In the genomic region with DNA sequence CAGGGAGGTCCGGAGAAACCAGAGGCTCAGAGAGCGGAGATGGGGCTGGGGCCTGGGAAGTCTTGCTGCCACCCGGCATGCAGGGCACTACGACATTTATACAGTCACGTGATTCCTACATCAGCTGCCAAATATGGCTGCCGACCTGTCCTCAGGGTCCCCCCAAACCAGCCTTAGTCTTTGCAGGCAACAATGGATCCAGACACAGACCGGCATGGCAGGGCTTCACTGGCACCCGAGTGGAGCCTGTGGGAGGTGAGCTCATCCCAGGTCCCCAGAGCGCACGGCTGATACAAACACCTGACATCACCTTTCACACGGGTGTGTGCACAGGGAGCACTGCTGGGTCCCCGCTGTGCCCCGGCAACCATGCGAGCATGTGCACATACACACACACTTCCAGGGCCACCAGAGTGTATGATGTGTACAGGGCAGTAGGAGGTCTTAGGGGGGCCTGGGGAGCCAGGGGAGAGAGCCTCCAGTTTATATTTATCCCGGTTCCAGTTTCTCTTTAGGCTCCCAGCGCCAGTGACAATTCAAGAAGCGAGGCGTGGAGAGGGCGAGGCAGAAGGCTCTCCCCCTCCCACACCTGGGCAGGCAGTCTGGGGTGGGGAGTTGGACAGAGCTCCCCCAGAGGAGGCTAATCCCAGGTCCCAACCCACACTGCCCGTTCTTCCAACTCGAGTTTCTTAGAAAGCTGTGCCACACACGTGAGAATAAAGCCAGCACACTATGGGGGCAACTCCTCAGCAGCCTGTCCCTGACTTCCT, we compare ENCODE assay signal across 7 cellular contexts. TPM values are rescaled to one million over a fixed set of nuclear protein-coding genes. Genes with fewer than 3 reads are reported as not detected.
A peak's percentile ranks its signal among the peaks of the same experiment; 100 is the strongest.
DNase-seq lines count a peak whose midpoint lies in the region; ATAC-seq and TF ChIP-seq lines count a peak whose summit lies in the region.

No MANE protein-coding gene starts in this region.

- H3K23me2 ChIP-seq in H9 (ENCODE audit: insufficient read length, low read depth, low read length, poor library complexity, severe bottlenecking) = peaks cover 16% of the 10 kb centered on the region

- CTCF ChIA-PET in activated CD4-positive, alpha-beta memory T cell treated with anti-CD3 and anti-CD28 coated beads for 36 hours (lab: Charles Lee) = interaction anchor here (0.5 to 8.3 kb wide), 4 partner anchors 10 to 251 kb away, joined by 3 to 72 read pairs (median 4); partner anchors contain the start of gene ANKRD39

- H2BK15ac ChIP-seq in H9 (ENCODE audit: low read depth, low read length) = no peak overlapping the region

- H3K36me3 Mint-ChIP-seq in H9 (ENCODE audit: insufficient read depth in 1 of 3, low read depth in 3 of 3) = peaks cover 16 to 47% (median 46%) of the 10 kb centered on the region in 3 experiments
- peaks cover 12% of the 10 kb centered on the region for H3K36me3 Mint-ChIP-seq in activated CD4-positive, alpha-beta memory T cell treated with anti-CD3 and anti-CD28 coated beads for 36 hours
- H3K36me3 Mint-ChIP-seq in glutamatergic neuron (ENCODE audit: unreplicated experiment) = no peaks in the 10 kb centered on the region
- peaks cover 47% of the 10 kb centered on the region for H3K36me3 Mint-ChIP-seq in stimulated activated effector memory CD8-positive, alpha-beta T cell treated with anti-CD3 and anti-CD28 coated beads, Interleukin-12 subunit alpha, Interleukin-12 subunit beta, amount 100 ng/mL, for 72 hours

- POLR2A ChIA-PET in activated CD4-positive, alpha-beta memory T cell treated with anti-CD3 and anti-CD28 coated beads for 36 hours (lab: Charles Lee) = interaction anchor here (1.7 kb wide), 1 partner anchor 9 kb away, joined by 6 read pairs; the partner anchor contains the start of gene ANKRD39

- H4K5ac ChIP-seq in H9 (ENCODE audit: insufficient read length, low read depth, low read length) = no peak overlapping the region

- H2BK5ac ChIP-seq in H9 (ENCODE audit: insufficient read length, low read length) = no peak overlapping the region

- H3K4me1 Mint-ChIP-seq in H9 = peaks cover 15 to 17% of the 10 kb centered on the region in 2 experiments
- H3K4me1 Mint-ChIP-seq in activated CD4-positive, alpha-beta memory T cell treated with anti-CD3 and anti-CD28 coated beads for 36 hours (ENCODE audit: low read depth) = peaks cover 20% of the 10 kb centered on the region
- peaks cover 16% of the 10 kb centered on the region for H3K4me1 Mint-ChIP-seq in glutamatergic neuron (ENCODE audit: low read depth, unreplicated experiment)
- peaks cover 31% of the 10 kb centered on the region for H3K4me1 Mint-ChIP-seq in stimulated activated effector memory CD8-positive, alpha-beta T cell treated with anti-CD3 and anti-CD28 coated beads, Interleukin-12 subunit alpha, Interleukin-12 subunit beta, amount 100 ng/mL, for 72 hours

- no peak overlapping the region for H3K4ac ChIP-seq in H9 (ENCODE audit: low read depth, low read length)

- H3K79me2 ChIP-seq in H9 (ENCODE audit: insufficient read depth, low read length) = peaks cover 10% of the 10 kb centered on the region; the same call in 1 of the 2 replicates

- no peak for DNase-seq in H9
- DNase-seq in activated CD4-positive, alpha-beta memory T cell treated with anti-CD3 and anti-CD28 coated beads for 36 hours = no peak
- DNase-seq in glutamatergic neuron = no peak
- DNase-seq in stimulated activated effector memory CD8-positive, alpha-beta T cell treated with anti-CD3 and anti-CD28 coated beads, Interleukin-12 subunit alpha, Interleukin-12 subunit beta, amount 100 ng/mL, for 72 hours (ENCODE audit: low spot score in 2 of 2) = no peak
- DNase-seq in activated effector memory CD4-positive, alpha-beta T cell treated with Interleukin-2 at 50 U/mL for 16 hours = no peak
- DNase-seq in H4 (ENCODE audit: low spot score) = no peak
- DNase-seq in OCI-M1 (lab: John Stamatoyannopoulos, UW) = no peak

- peak overlapping the region; percentile 70 for H3K4me2 ChIP-seq in H9 (ENCODE audit: insufficient read depth, insufficient read length, low read length)

- no peak overlapping the region for H2BK20ac ChIP-seq in H9 (ENCODE audit: low read depth, low read length, poor library complexity, severe bottlenecking)

- no peak for ATAC-seq in stimulated activated effector memory CD8-positive, alpha-beta T cell treated with anti-CD3 and anti-CD28 coated beads, Interleukin-12 subunit alpha, Interleukin-12 subunit beta, amount 100 ng/mL, for 72 hours

- no peak overlapping the region for H3K23ac ChIP-seq in H9 (ENCODE audit: insufficient read length, low read depth, low read length)

- H4K8ac ChIP-seq in H9 (replicated peaks; ENCODE audit: insufficient read length, low read depth, low read length) = no peak overlapping the region

- 0 out of 2 replicates have a peak, but pooled peaks cover 3% of the 10 kb centered on the region for H3K4me1 ChIP-seq in H9 (ENCODE audit: insufficient read depth, low read length)

- H2BK120ac ChIP-seq in H9 (ENCODE audit: low read depth, low read length, poor library complexity, severe bottlenecking) = no peak overlapping the region

- H3K14ac ChIP-seq in H9 (ENCODE audit: insufficient read depth, low read length) = peak overlapping the region; percentile 96; the same call in 1 of the 2 replicates

- no peak overlapping the region for H4K91ac ChIP-seq in H9 (ENCODE audit: insufficient read length, low read depth, low read length)

- H3K27ac Mint-ChIP-seq in H9 = peak overlapping the region; percentile 57 to 85 (median 80); a peak in 3 of 7 replicates
- peak overlapping the region; percentile 76 for H3K27ac Mint-ChIP-seq in activated CD4-positive, alpha-beta memory T cell treated with anti-CD3 and anti-CD28 coated beads for 36 hours
- H3K27ac Mint-ChIP-seq in glutamatergic neuron (ENCODE audit: unreplicated experiment) = peak overlapping the region; percentile 93
- peak overlapping the region; percentile 88 for H3K27ac Mint-ChIP-seq in stimulated activated effector memory CD8-positive, alpha-beta T cell treated with anti-CD3 and anti-CD28 coated beads, Interleukin-12 subunit alpha, Interleukin-12 subunit beta, amount 100 ng/mL, for 72 hours

- H2AFZ ChIP-seq in H9 (ENCODE audit: low read length) = no peak overlapping the region

- no peak overlapping the region for H3T11ph ChIP-seq in H9 (ENCODE audit: low read length)

- intact Hi-C loops in activated CD4-positive, alpha-beta memory T cell treated with anti-CD3 and anti-CD28 coated beads for 36 hours (cut with micrococcal nuclease) = no loop called here

- H3K27me3 ChIP-seq in H9 (ENCODE audit: insufficient read depth, low read length) = no peaks in the 10 kb centered on the region

- H3K18ac ChIP-seq in H9 (ENCODE audit: insufficient read length, low read depth, low read length) = no peak overlapping the region

- peak overlapping the region; percentile 85 to 88 for H3K4me3 Mint-ChIP-seq in H9
- H3K4me3 Mint-ChIP-seq in activated CD4-positive, alpha-beta memory T cell treated with anti-CD3 and anti-CD28 coated beads for 36 hours = peak overlapping the region; percentile 79
- peak overlapping the region; percentile 88 for H3K4me3 Mint-ChIP-seq in glutamatergic neuron (ENCODE audit: unreplicated experiment)
- peak overlapping the region; percentile 81 for H3K4me3 Mint-ChIP-seq in stimulated activated effector memory CD8-positive, alpha-beta T cell treated with anti-CD3 and anti-CD28 coated beads, Interleukin-12 subunit alpha, Interleukin-12 subunit beta, amount 100 ng/mL, for 72 hours

- no peak overlapping the region for H2BK12ac ChIP-seq in H9 (ENCODE audit: insufficient read length, low read depth, low read length)

- no peaks in the 10 kb centered on the region for H4K20me1 ChIP-seq in H9 (ENCODE audit: control insufficient read depth, insufficient read depth, insufficient read length)

- TF ChIP-seq CTCF in H9 (conservative IDR thresholded peaks at IDR 0.05) = no peak
- no peak for TF ChIP-seq CTCF in glutamatergic neuron (IDR thresholded peaks at IDR 0.05; ENCODE audit: partially characterized antibody, unreplicated experiment)

- no peaks in the 10 kb centered on the region for H3K9me3 ChIP-seq in H9 (ENCODE audit: control insufficient read depth, low read depth, low read length)

- H3K27me3 Mint-ChIP-seq in H9 (ENCODE audit: low read depth) (no peaks in the 10 kb centered on the region; the same call in 1 of the 2 replicates), glutamatergic neuron (ENCODE audit: unreplicated experiment) (peaks cover 14% of the 10 kb centered on the region)
- peaks cover 2% of the 10 kb centered on the region for H3K27me3 Mint-ChIP-seq in activated CD4-positive, alpha-beta memory T cell treated with anti-CD3 and anti-CD28 coated beads for 36 hours

- no peak overlapping the region for H3K56ac ChIP-seq in H9 (ENCODE audit: insufficient read length, low read depth, low read length)

- H2AK5ac ChIP-seq in H9 (ENCODE audit: insufficient read length, low read length) = no peak overlapping the region

- no CpG with 5 or more reads among the region's 22 CpGs for WGBS in H9 (ENCODE audit: extremely low coverage, insufficient read length, low lambda C conversion rate)

- H3K79me1 ChIP-seq in H9 (ENCODE audit: insufficient read depth, low read depth, low read length, poor library complexity, severe bottlenecking) = peaks cover 10% of the 10 kb centered on the region

- H3K27ac ChIP-seq in H9 (ENCODE audit: insufficient read length, low read depth, low read length) = no peak overlapping the region

- peak overlapping the region; percentile 77 for H3K9ac ChIP-seq in H9 (ENCODE audit: extremely low read depth, insufficient read length, low read length)

- H3K9me3 Mint-ChIP-seq in H9 = no peaks in the 10 kb centered on the region
- H3K9me3 Mint-ChIP-seq in activated CD4-positive, alpha-beta memory T cell treated with anti-CD3 and anti-CD28 coated beads for 36 hours = no peaks in the 10 kb centered on the region
- peaks cover 9% of the 10 kb centered on the region for H3K9me3 Mint-ChIP-seq in glutamatergic neuron (ENCODE audit: unreplicated experiment)
- no peaks in the 10 kb centered on the region for H3K9me3 Mint-ChIP-seq in stimulated activated effector memory CD8-positive, alpha-beta T cell treated with anti-CD3 and anti-CD28 coated beads, Interleukin-12 subunit alpha, Interleukin-12 subunit beta, amount 100 ng/mL, for 72 hours

RNA-seq across cellular contexts. Expression of gene SEMA4C, which starts 2.7 kb away (rescaled TPM):
- 81.6 and 87.2 TPM in 2 replicates for total RNA-seq in H9 (2021)
- 10 to 100 TPM; 13.9 to 18.8 TPM for total RNA-seq in activated CD4-positive, alpha-beta memory T cell treated with anti-CD3 and anti-CD28 coated beads for 36 hours
- 119 TPM for total RNA-seq in glutamatergic neuron (ENCODE audit: unreplicated experiment)
- 15.9 and 18.0 TPM in 2 replicates for total RNA-seq in H4 (2014; rRNA removed; shearing (Covaris generic))

RNA-seq across cellular contexts. Expression of gene ANKRD39, which starts 9.4 kb away (rescaled TPM):
- total RNA-seq in H9 (2021) (13.0 and 13.9 TPM in 2 replicates), glutamatergic neuron (ENCODE audit: unreplicated experiment) (25.7 TPM)
- total RNA-seq in activated CD4-positive, alpha-beta memory T cell treated with anti-CD3 and anti-CD28 coated beads for 36 hours = 10 to 100 TPM; 29.0 to 35.1 TPM
- total RNA-seq in H4 (2014; rRNA removed; shearing (Covaris generic)) = 11.0 and 17.7 TPM in 2 replicates

RNA-seq across cellular contexts. Expression of gene ANKRD23, which starts 23.4 kb away (rescaled TPM):
- total RNA-seq in H9 (2021) = 2.3 and 2.4 TPM in 2 replicates
- total RNA-seq in activated CD4-positive, alpha-beta memory T cell treated with anti-CD3 and anti-CD28 coated beads for 36 hours = 1 to 10 TPM; 5.8 to 7.6 TPM
- 5.7 TPM for total RNA-seq in glutamatergic neuron (ENCODE audit: unreplicated experiment)
- total RNA-seq in H4 (2014; rRNA removed; shearing (Covaris generic)) = 0.55 and 0.58 TPM in 2 replicates

RNA-seq across cellular contexts. Expression of gene CNNM3, which starts 51.1 kb away (rescaled TPM):
- 22.8 and 25.0 TPM in 2 replicates for total RNA-seq in H9 (2021)
- total RNA-seq in activated CD4-positive, alpha-beta memory T cell treated with anti-CD3 and anti-CD28 coated beads for 36 hours = 10 to 100 TPM; 16.3 to 22.2 TPM
- 22.3 TPM for total RNA-seq in glutamatergic neuron (ENCODE audit: unreplicated experiment)
- 3.4 and 3.5 TPM in 2 replicates for total RNA-seq in H4 (2014; rRNA removed; shearing (Covaris generic))
